ENCODE assay signal across 8 cellular contexts in the genomic region with DNA sequence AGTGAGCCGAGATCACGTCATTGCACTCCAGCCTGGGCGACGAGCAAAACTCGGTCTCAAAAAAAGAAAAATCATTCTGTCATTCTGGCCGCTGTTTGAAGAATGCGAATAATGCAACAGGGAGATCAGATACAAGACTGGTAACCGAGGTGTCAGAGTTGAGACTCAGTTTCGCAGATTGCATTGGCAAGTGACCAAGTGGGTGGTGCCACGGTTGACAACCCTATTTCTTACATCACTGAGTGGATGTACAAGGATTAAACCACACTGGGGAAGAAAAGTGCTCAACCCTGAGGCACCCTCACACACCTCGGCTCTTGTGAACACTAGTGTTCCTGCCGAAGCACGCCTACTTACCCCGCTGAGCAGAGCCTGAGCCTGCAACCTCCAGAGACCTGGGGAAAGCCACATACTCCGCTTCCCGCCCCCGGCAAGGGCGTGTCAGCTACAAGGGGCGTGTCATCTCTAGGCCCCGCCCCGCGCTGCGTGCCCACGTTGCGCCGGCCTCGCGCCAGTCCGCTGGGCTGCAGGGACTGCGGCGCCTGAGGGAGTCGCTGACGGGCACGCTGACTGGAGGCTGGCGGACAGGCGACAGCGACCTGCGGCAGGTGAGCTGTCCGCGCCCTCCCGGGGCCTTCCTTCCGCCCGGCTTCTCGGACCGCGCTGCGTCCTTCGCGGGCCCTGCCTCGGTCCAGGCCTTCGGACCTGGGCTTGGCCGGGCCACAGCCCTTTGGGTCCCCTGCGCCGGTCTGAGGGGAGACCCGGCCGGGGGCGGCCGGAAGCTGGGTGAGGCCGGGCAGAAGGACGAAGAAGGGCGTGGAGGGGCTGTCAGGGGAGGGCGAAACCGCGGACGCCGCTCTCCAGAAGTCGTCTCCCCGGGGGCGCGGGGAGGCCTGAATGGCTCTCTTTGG. TPM values are rescaled to one million over a fixed set of nuclear protein-coding genes. Genes with fewer than 3 reads are reported as not detected.
A peak's percentile ranks its signal among the peaks of the same experiment; 100 is the strongest.
DNase-seq lines count a peak whose midpoint lies in the region; ATAC-seq and TF ChIP-seq lines count a peak whose summit lies in the region.

A gene with protein sequence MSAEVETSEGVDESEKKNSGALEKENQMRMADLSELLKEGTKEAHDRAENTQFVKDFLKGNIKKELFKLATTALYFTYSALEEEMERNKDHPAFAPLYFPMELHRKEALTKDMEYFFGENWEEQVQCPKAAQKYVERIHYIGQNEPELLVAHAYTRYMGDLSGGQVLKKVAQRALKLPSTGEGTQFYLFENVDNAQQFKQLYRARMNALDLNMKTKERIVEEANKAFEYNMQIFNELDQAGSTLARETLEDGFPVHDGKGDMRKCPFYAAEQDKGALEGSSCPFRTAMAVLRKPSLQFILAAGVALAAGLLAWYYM (plus strand): TSS at position 519 of the 911 bp plus-strand sequence. CDS start 29,127 bp downstream, outside the sequence.

- ATAC-seq in GM19043 (IDR thresholded peaks at IDR 0.05; ENCODE audit: low read depth, unreplicated experiment) (peak; percentile 79), HG03378 (IDR thresholded peaks at IDR 0.05; ENCODE audit: unreplicated experiment) (peak; percentile 63)

- DNase-seq in Ammon's horn (ENCODE audit: low spot score) = peak; percentile 98
- DNase-seq in NCI-H510A (lab: John Stamatoyannopoulos, UW) = peak; percentile 60
- DNase-seq in activated CD4-positive, alpha-beta T cell treated with anti-CD3 and anti-CD28 coated beads for 24 hours (ENCODE audit: low read depth in 2 of 2) = peak; percentile 92 to 93
- DNase-seq in chondrocyte (ENCODE audit: low spot score) = peak; percentile 96
- DNase-seq in kidney glomerular epithelial cell (lab: John Stamatoyannopoulos, UW) = peak; percentile 89
- DNase-seq in stimulated activated CD4-positive, alpha-beta T cell treated with anti-CD3 and anti-CD28 coated beads, Interleukin-1b, Interleukin-23, amount 100 ng/mL, for 24 hours (ENCODE audit: low read depth in 4 of 4, low spot score in 1 of 4) = peak; percentile 80 to 92 (median 88)

- H3K4me1 Mint-ChIP-seq in chondrocyte (ENCODE audit: low read depth) = peaks cover 34% of the 10 kb centered on the region

- peak; percentile 75 for TF ChIP-seq CTCF in chondrocyte (IDR thresholded peaks at IDR 0.05)

- peak within 1 kb of the TSS; percentile 82 for H3K4me3 Mint-ChIP-seq in chondrocyte (ENCODE audit: unreplicated experiment)

- H3K9me3 Mint-ChIP-seq in chondrocyte (ENCODE audit: low read depth) = peaks cover 2% of the 10 kb centered on the region

- H3K27me3 Mint-ChIP-seq in chondrocyte (ENCODE audit: low read depth) = no peaks in the 10 kb centered on the region

- H3K27ac Mint-ChIP-seq in chondrocyte (ENCODE audit: unreplicated experiment) = peak within 1 kb of the TSS; percentile 89

- H3K36me3 Mint-ChIP-seq in chondrocyte (ENCODE audit: low read depth) = no peaks in the 10 kb centered on the region

RNA-seq across cellular contexts. Expression of the gene that starts here (rescaled TPM):
- total RNA-seq in chondrocyte = 45.9 to 69.4 TPM (median 46.4 TPM) in 3 replicates

Comparison
In these comparisons a context has a peak if more than half of its experiments do, and no peak if none do; other contexts are left out.
1. Peak in every context shown above with its lines: DNase-seq and ATAC-seq.